Comparison of ENCODE assay signal across 1 cellular context in the genomic region with DNA sequence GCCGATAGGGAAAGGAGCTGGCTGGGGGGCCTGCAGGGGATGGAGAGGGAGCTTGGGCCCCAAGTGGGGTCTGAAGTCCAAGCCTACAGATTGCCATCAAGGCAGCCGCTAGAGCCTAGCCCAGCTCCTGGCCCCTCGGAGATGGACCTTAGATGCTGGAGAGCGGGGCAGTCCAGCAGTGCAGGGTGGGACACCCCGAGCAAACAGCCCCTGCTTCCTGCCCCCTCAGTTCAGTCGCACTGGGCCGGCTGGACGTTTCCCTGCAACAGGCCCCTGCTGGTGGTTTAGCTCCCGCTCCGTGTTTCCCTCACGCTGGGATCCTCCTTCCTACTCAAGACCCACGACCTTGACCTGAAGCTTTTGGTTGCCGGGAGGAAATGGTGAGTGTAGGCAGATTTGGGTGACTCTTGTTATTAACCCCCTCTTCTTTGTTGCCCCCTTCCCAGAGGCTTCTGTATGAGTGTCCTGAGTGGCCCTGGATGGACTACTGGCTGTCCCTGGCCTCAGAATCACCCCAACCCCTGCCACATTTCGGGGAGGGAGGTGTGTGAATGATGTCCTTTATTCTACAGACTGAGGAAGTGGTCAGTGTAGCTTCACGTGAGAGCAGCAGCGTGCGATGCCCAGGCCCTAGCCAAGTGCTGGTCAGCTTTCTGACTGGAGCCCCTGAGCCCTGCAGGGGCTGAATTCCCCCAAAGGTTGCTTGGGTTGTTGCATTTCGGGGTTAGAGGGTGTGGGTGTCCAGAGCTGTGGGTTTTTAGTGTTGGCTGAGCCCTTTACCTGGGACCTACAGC.
TF ChIP-seq lines count a peak whose summit lies in the region.

No MANE protein-coding gene starts in this region.

TF ChIP-seq in IMR-90, 13 proteins besides CTCF, POLR2A, EP300 and RAD21:
- TF ChIP-seq, protein P1, sequence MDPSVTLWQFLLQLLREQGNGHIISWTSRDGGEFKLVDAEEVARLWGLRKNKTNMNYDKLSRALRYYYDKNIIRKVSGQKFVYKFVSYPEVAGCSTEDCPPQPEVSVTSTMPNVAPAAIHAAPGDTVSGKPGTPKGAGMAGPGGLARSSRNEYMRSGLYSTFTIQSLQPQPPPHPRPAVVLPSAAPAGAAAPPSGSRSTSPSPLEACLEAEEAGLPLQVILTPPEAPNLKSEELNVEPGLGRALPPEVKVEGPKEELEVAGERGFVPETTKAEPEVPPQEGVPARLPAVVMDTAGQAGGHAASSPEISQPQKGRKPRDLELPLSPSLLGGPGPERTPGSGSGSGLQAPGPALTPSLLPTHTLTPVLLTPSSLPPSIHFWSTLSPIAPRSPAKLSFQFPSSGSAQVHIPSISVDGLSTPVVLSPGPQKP (IDR thresholded peaks at IDR 0.05; ENCODE audit: borderline replicate concordance, low read depth, low read length) = no peak
- TF ChIP-seq SMC3 (IDR thresholded peaks at IDR 0.05; ENCODE audit: low read depth, low read length) (no peak), BHLHE40 (IDR thresholded peaks at IDR 0.05; ENCODE audit: low read depth, low read length) (no peak), MXI1 (IDR thresholded peaks at IDR 0.05; ENCODE audit: borderline replicate concordance, low read depth, low read length) (no peak), RFX5 (IDR thresholded peaks at IDR 0.05; ENCODE audit: low read depth, low read length) (no peak), MAZ (IDR thresholded peaks at IDR 0.05; ENCODE audit: borderline replicate concordance, low read depth, low read length) (no peak), MAFK (IDR thresholded peaks at IDR 0.05; ENCODE audit: low read depth, low read length) (no peak), NFE2L2 (IDR thresholded peaks at IDR 0.05; ENCODE audit: low read depth, low read length) (no peak), RCOR1 (IDR thresholded peaks at IDR 0.05; ENCODE audit: insufficient replicate concordance, low read length) (no peak), FOS (IDR thresholded peaks at IDR 0.05; ENCODE audit: low read depth, low read length) (no peak)
- TF ChIP-seq, protein P2, sequence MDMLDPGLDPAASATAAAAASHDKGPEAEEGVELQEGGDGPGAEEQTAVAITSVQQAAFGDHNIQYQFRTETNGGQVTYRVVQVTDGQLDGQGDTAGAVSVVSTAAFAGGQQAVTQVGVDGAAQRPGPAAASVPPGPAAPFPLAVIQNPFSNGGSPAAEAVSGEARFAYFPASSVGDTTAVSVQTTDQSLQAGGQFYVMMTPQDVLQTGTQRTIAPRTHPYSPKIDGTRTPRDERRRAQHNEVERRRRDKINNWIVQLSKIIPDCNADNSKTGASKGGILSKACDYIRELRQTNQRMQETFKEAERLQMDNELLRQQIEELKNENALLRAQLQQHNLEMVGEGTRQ (IDR thresholded peaks at IDR 0.05; ENCODE audit: low read depth, low read length) = no peak
